ENCODE assay signal across 1 cellular context in genomic region chr2:10378189-10378588, GRCh38.
TF ChIP-seq lines count a peak whose summit lies in the region.

No MANE protein-coding gene starts in this region.

TF ChIP-seq in SK-N-SH, 30 proteins besides CTCF, POLR2A, EP300 and RAD21 (continued from another document):
- TF ChIP-seq SIN3A (IDR thresholded peaks at IDR 0.05; ENCODE audit: borderline replicate concordance, low read depth, low read length): no peak
- no peak for TF ChIP-seq ZBTB33 (IDR thresholded peaks at IDR 0.05; ENCODE audit: borderline replicate concordance, low read depth)
- TF ChIP-seq FOXJ3 (CRISPR knock-in tag; IDR thresholded peaks at IDR 0.05): no peak
- TF ChIP-seq ELF1 (IDR thresholded peaks at IDR 0.05): no peak
- no peak for TF ChIP-seq GATA2 (CRISPR knock-in tag; IDR thresholded peaks at IDR 0.05)
- no peak for TF ChIP-seq TCF12 (IDR thresholded peaks at IDR 0.05)
